Comparison of ENCODE assay signal across 2 cellular contexts in genomic region chr1:42847721-42848470, GRCh38.
TF ChIP-seq lines count a peak whose summit lies in the region.

No MANE protein-coding gene starts in this region.

TF ChIP-seq in A549, 52 proteins besides CTCF, POLR2A, EP300 and RAD21:
- TF ChIP-seq ZSCAN20 (CRISPR knock-in tag; IDR thresholded peaks at IDR 0.05) = no peak
- no peak for TF ChIP-seq HDAC2 (IDR thresholded peaks at IDR 0.05)
- no peak for TF ChIP-seq ESRRA (IDR thresholded peaks at IDR 0.05; ENCODE audit: borderline replicate concordance, low read length)
- TF ChIP-seq RARB (CRISPR knock-in tag; IDR thresholded peaks at IDR 0.05) = no peak
- no peak for TF ChIP-seq KDM5A (IDR thresholded peaks at IDR 0.05)
- no peak for TF ChIP-seq MAFK (IDR thresholded peaks at IDR 0.05; ENCODE audit: partially characterized antibody)
- TF ChIP-seq CHD2 (IDR thresholded peaks at IDR 0.05; ENCODE audit: low read length, partially characterized antibody) = no peak
- TF ChIP-seq FOSL2 (IDR thresholded peaks at IDR 0.05) = no peak
- TF ChIP-seq FOSL2 (CRISPR knock-in tag; IDR thresholded peaks at IDR 0.05) = no peak
- TF ChIP-seq RFX5 (IDR thresholded peaks at IDR 0.05) = no peak
- TF ChIP-seq REST (IDR thresholded peaks at IDR 0.05) = no peak
- TF ChIP-seq SREBF2 (IDR thresholded peaks at IDR 0.05) = no peak
- TF ChIP-seq TP53 (CRISPR knock-in tag; IDR thresholded peaks at IDR 0.05) = no peak
- no peak for TF ChIP-seq SMC3 (IDR thresholded peaks at IDR 0.05)

TF ChIP-seq in GM23338, 12 proteins besides CTCF, POLR2A, EP300 and RAD21:
- no peak for TF ChIP-seq ZNF114 (CRISPR knock-in tag; IDR thresholded peaks at IDR 0.05)
